1 cellular context compared by ENCODE assay signal in the genomic region with DNA sequence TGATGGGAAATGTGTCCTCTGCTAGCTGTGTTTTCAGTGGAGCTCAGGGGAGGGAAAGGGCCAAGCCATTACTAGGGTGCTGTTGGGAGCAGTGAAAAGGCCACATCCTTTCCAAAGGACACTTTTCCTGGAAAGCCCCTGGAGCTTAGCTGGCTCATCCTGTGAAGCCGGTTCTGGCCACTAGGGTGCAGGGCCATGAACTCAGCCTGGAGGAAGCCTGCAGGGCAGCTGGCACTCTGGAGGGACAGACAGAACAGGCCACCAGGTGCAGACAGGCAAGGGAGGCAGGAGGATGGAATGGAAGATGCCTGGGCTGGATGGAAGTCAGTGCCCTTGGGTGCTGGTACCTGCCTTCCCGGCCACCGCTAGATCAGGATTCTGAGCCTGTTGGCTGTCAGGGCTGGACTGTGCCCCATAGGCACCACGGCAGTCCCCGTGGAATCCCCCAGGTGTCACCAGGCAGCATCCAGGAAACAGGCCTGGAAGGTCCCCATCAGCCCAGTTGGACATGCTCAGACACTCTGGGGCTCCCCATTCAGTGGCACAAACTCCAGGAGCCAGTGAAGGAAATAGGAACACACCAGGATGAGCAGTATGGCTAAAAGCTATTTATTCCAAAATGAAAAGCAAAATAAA.
TF ChIP-seq lines count a peak whose summit lies in the region.

No MANE protein-coding gene starts in this region.

TF ChIP-seq in IMR-90, 13 proteins besides CTCF, POLR2A, EP300 and RAD21:
- TF ChIP-seq CEBPB (IDR thresholded peaks at IDR 0.05; ENCODE audit: low read depth, low read length), result no peak
- TF ChIP-seq, protein P1, sequence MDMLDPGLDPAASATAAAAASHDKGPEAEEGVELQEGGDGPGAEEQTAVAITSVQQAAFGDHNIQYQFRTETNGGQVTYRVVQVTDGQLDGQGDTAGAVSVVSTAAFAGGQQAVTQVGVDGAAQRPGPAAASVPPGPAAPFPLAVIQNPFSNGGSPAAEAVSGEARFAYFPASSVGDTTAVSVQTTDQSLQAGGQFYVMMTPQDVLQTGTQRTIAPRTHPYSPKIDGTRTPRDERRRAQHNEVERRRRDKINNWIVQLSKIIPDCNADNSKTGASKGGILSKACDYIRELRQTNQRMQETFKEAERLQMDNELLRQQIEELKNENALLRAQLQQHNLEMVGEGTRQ (IDR thresholded peaks at IDR 0.05; ENCODE audit: low read depth, low read length), result no peak
- TF ChIP-seq SMC3 (IDR thresholded peaks at IDR 0.05; ENCODE audit: low read depth, low read length), result no peak
- TF ChIP-seq CHD1 (IDR thresholded peaks at IDR 0.05; ENCODE audit: low read depth, low read length), result no peak
- TF ChIP-seq RCOR1 (IDR thresholded peaks at IDR 0.05; ENCODE audit: insufficient replicate concordance, low read length), result no peak
- no peak for TF ChIP-seq FOS (IDR thresholded peaks at IDR 0.05; ENCODE audit: low read depth, low read length)
- TF ChIP-seq BHLHE40 (IDR thresholded peaks at IDR 0.05; ENCODE audit: low read depth, low read length), result no peak
- TF ChIP-seq NFE2L2 (IDR thresholded peaks at IDR 0.05; ENCODE audit: low read depth, low read length), result no peak
- no peak for TF ChIP-seq MXI1 (IDR thresholded peaks at IDR 0.05; ENCODE audit: borderline replicate concordance, low read depth, low read length)
- TF ChIP-seq ELK1 (IDR thresholded peaks at IDR 0.05; ENCODE audit: borderline replicate concordance, low read depth, low read length), result no peak
- TF ChIP-seq MAZ (IDR thresholded peaks at IDR 0.05; ENCODE audit: borderline replicate concordance, low read depth, low read length), result no peak
- TF ChIP-seq RFX5 (IDR thresholded peaks at IDR 0.05; ENCODE audit: low read depth, low read length), result no peak
- no peak for TF ChIP-seq MAFK (IDR thresholded peaks at IDR 0.05; ENCODE audit: low read depth, low read length)
TF ChIP-seq in IMR-90: peak in this region for 0.
